Comparison of ENCODE assay signal across 1 cellular context in genomic region chr9:98056403-98057094, GRCh38.
TF ChIP-seq lines count a peak whose summit lies in the region.

NANS (plus strand) TSS chr9:98056732; CDS start chr9:98056809, 77 bp downstream.

TF ChIP-seq in HepG2, 621 proteins besides CTCF, POLR2A, EP300 and RAD21 (continued from another document and continues in another):
- TF ChIP-seq ZNF512B (CRISPR knock-in tag; IDR thresholded peaks at IDR 0.05; ENCODE audit: borderline replicate concordance) (0 out of 2 replicates have a peak, but pooled peaks have one; percentile 15), MNT (IDR thresholded peaks at IDR 0.05) (0 out of 2 replicates have a peak, but pooled peaks have one; percentile 2), AHR (CRISPR knock-in tag; IDR thresholded peaks at IDR 0.05) (peak; percentile 68; the same call in 1 of the 2 replicates), SRSF1 (optimal IDR thresholded peaks at IDR 0.05; ENCODE audit: low read depth, low read length) (peak; percentile 49), MIER3 (CRISPR knock-in tag; IDR thresholded peaks at IDR 0.05; ENCODE audit: borderline replicate concordance) (peak; percentile 15; the same call in 1 of the 2 replicates), ZNF768 (CRISPR knock-in tag; IDR thresholded peaks at IDR 0.05) (peak; percentile 81), FOSL1 (CRISPR knock-in tag; IDR thresholded peaks at IDR 0.05; ENCODE audit: borderline replicate concordance) (0 out of 2 replicates have a peak, but pooled peaks have one; percentile 19), PRDM4 (CRISPR knock-in tag; IDR thresholded peaks at IDR 0.05; ENCODE audit: borderline replicate concordance) (0 out of 2 replicates have a peak, but pooled peaks have one; percentile 15), ZNF296 (CRISPR knock-in tag; conservative IDR thresholded peaks at IDR 0.05) (no peak), SP2 (CRISPR knock-in tag; IDR thresholded peaks at IDR 0.05) (peak; percentile 76), RBFOX2 (IDR thresholded peaks at IDR 0.05; ENCODE audit: low read depth, low read length) (peak; percentile 96), PHF21A (CRISPR knock-in tag; IDR thresholded peaks at IDR 0.05) (peak; percentile 52; the same call in 1 of the 2 replicates), TOPORS (CRISPR knock-in tag; IDR thresholded peaks at IDR 0.05) (0 out of 2 replicates have a peak, but pooled peaks have one; percentile 35), SP1 (IDR thresholded peaks at IDR 0.05) (no peak), SP1 (CRISPR knock-in tag; IDR thresholded peaks at IDR 0.05) (peak; percentile 41; the same call in 1 of the 2 replicates), ZNF777 (CRISPR knock-in tag; IDR thresholded peaks at IDR 0.05) (peak; percentile 58), ZNF740 (CRISPR knock-in tag; IDR thresholded peaks at IDR 0.05) (no peak), ZNF331 (CRISPR knock-in tag; IDR thresholded peaks at IDR 0.05) (peak; percentile 26; the same call in 1 of the 2 replicates), PLSCR1 (CRISPR knock-in tag; IDR thresholded peaks at IDR 0.05; ENCODE audit: borderline replicate concordance) (no peak), GATAD2A (CRISPR knock-in tag; IDR thresholded peaks at IDR 0.05) (peak; percentile 35; the same call in 1 of the 2 replicates), ZNF780A (CRISPR knock-in tag; IDR thresholded peaks at IDR 0.05) (0 out of 2 replicates have a peak, but pooled peaks have one; percentile 27), MAX (IDR thresholded peaks at IDR 0.05) (peak; percentile 93), ZBTB7B (CRISPR knock-in tag; IDR thresholded peaks at IDR 0.05) (0 out of 2 replicates have a peak, but pooled peaks have one; percentile 20), RAD51 (IDR thresholded peaks at IDR 0.05; ENCODE audit: borderline replicate concordance) (no peak), JDP2 (CRISPR knock-in tag; IDR thresholded peaks at IDR 0.05; ENCODE audit: borderline replicate concordance) (no peak), ZIK1 (CRISPR knock-in tag; IDR thresholded peaks at IDR 0.05; ENCODE audit: borderline replicate concordance, low read depth) (peak; percentile 45; the same call in 1 of the 2 replicates), NFYB (CRISPR knock-in tag; IDR thresholded peaks at IDR 0.05) (peak; percentile 70), ZNF350 (CRISPR knock-in tag; IDR thresholded peaks at IDR 0.05; ENCODE audit: borderline replicate concordance, low read depth) (peak; percentile 64; the same call in 1 of the 2 replicates), PRDM10 (CRISPR knock-in tag; IDR thresholded peaks at IDR 0.05; ENCODE audit: low read depth) (peak; percentile 42; the same call in 1 of the 2 replicates), ZNF225 (CRISPR knock-in tag; IDR thresholded peaks at IDR 0.05) (no peak; the same call in 1 of the 2 replicates), ZNF687 (CRISPR knock-in tag; IDR thresholded peaks at IDR 0.05) (peak; percentile 92), TOE1 (CRISPR knock-in tag; IDR thresholded peaks at IDR 0.05) (0 out of 2 replicates have a peak, but pooled peaks have one; percentile 70), ZNF773 (CRISPR knock-in tag; IDR thresholded peaks at IDR 0.05; ENCODE audit: borderline replicate concordance) (peak; percentile 66; the same call in 1 of the 2 replicates), STAT6 (CRISPR knock-in tag; IDR thresholded peaks at IDR 0.05; ENCODE audit: borderline replicate concordance) (no peak), KLF16 (CRISPR knock-in tag; IDR thresholded peaks at IDR 0.05) (peak; percentile 71 to 89; a peak in 2 of 4 replicates), ZFP36L1 (CRISPR knock-in tag; IDR thresholded peaks at IDR 0.05) (0 out of 2 replicates have a peak, but pooled peaks have one; percentile 77), ZNF614 (CRISPR knock-in tag; IDR thresholded peaks at IDR 0.05; ENCODE audit: borderline replicate concordance) (0 out of 2 replicates have a peak, but pooled peaks have one; percentile 57)
